ENCODE assay signal across 8 cellular contexts in genomic region chr12:51246254-51246853, GRCh38. TPM values are rescaled to one million over a fixed set of nuclear protein-coding genes. Genes with fewer than 3 reads are reported as not detected.
DNase-seq lines count a peak whose midpoint lies in the region; ATAC-seq lines count a peak whose summit lies in the region.

No MANE protein-coding gene starts in this region.

- H2BK120ac ChIP-seq in neuronal stem cell (ENCODE audit: low read depth, low read length), result no peak overlapping the region

- H2BK15ac ChIP-seq in neuronal stem cell (ENCODE audit: low read length), result no peak overlapping the region

- H3K4me1 ChIP-seq in neuronal stem cell (ENCODE audit: control insufficient read depth in 2 of 2, insufficient read depth in 1 of 2, low read depth in 1 of 2, low read length in 2 of 2), result peaks cover 2 to 8% of the 10 kb centered on the region in 2 donors

- peak overlapping the region; percentile 84 for H3K27ac Mint-ChIP-seq in activated naive CD8-positive, alpha-beta T cell treated with anti-CD3 and anti-CD28 coated beads, Interleukin-2, amount 10 ng/mL, durations not matched to agents 7 days and 5 days

- H3K18ac ChIP-seq in neuronal stem cell (ENCODE audit: low read length), result no peak overlapping the region

- no peak overlapping the region for H3K23ac ChIP-seq in neuronal stem cell (ENCODE audit: low read depth, low read length, poor library complexity)

- H3K4me3 ChIP-seq in neuronal stem cell (ENCODE audit: low read length in 2 of 2), result no peak overlapping the region

- no peak overlapping the region for H3K4me2 ChIP-seq in neuronal stem cell (ENCODE audit: insufficient read depth, low read length, poor library complexity, severe bottlenecking)

- no peaks in the 10 kb centered on the region for H3K27me3 ChIP-seq in neuronal stem cell (ENCODE audit: control insufficient read depth in 3 of 3, insufficient read depth in 3 of 3, low read depth in 1 of 3, low read length in 3 of 3)

- H3K9me3 Mint-ChIP-seq in activated naive CD8-positive, alpha-beta T cell treated with anti-CD3 and anti-CD28 coated beads, Interleukin-2, amount 10 ng/mL, durations not matched to agents 7 days and 5 days, result no peaks in the 10 kb centered on the region

- no peak overlapping the region for H2BK12ac ChIP-seq in neuronal stem cell (ENCODE audit: low read length)

- peaks cover 14 to 35% of the 10 kb centered on the region in 2 donors for H3K36me3 ChIP-seq in neuronal stem cell (replicated peaks in 1 of 2; ENCODE audit: control insufficient read depth in 2 of 2, insufficient read depth in 2 of 2, low read length in 2 of 2)

- H3K4me3 Mint-ChIP-seq in activated naive CD8-positive, alpha-beta T cell treated with anti-CD3 and anti-CD28 coated beads, Interleukin-2, amount 10 ng/mL, durations not matched to agents 7 days and 5 days, result peak overlapping the region; percentile 65

- peak; percentile 57 for DNase-seq in GM03348 (ENCODE audit: low spot score)
- DNase-seq in NCI-H2227 (lab: John Stamatoyannopoulos, UW; ENCODE audit: unreplicated experiment), result peak; percentile 47
- no peak for DNase-seq in activated naive CD8-positive, alpha-beta T cell treated with anti-CD3 and anti-CD28 coated beads, Interleukin-2, amount 10 ng/mL, durations not matched to agents 7 days and 5 days
- DNase-seq in left colon, result no peak
- DNase-seq in neuronal stem cell (ENCODE audit: low spot score), result no peak
- no peak for DNase-seq in islet precursor cell

- H4K8ac ChIP-seq in neuronal stem cell (ENCODE audit: low read depth, low read length), result no peak overlapping the region

- H3K9me3 ChIP-seq in neuronal stem cell (replicated peaks in 1 of 2; ENCODE audit: control insufficient read depth in 2 of 2, insufficient read depth in 1 of 2, low read depth in 1 of 2, low read length in 2 of 2), result peaks cover 0 to 1% of the 10 kb centered on the region in 2 donors

- H2AK5ac ChIP-seq in neuronal stem cell (ENCODE audit: low read depth, low read length), result no peak overlapping the region

- peaks cover 2% of the 10 kb centered on the region for H3K79me1 ChIP-seq in neuronal stem cell (ENCODE audit: low read depth, low read length)

- H2AFZ ChIP-seq in neuronal stem cell (ENCODE audit: low read length), result no peak overlapping the region

- H3K27me3 Mint-ChIP-seq in activated naive CD8-positive, alpha-beta T cell treated with anti-CD3 and anti-CD28 coated beads, Interleukin-2, amount 10 ng/mL, durations not matched to agents 7 days and 5 days, result no peaks in the 10 kb centered on the region

- peaks cover 17% of the 10 kb centered on the region for H3K36me3 Mint-ChIP-seq in activated naive CD8-positive, alpha-beta T cell treated with anti-CD3 and anti-CD28 coated beads, Interleukin-2, amount 10 ng/mL, durations not matched to agents 7 days and 5 days

- WGBS in neuronal stem cell (ENCODE audit: extremely low coverage in 2 of 2, insufficient read length in 2 of 2, insufficient replicate concordance in 1 of 2), 2 donors, result 100% methylated on average over 4 of the region's 7 CpGs; no CpG with 5 or more reads in 1 of the 2 donors

- H4K91ac ChIP-seq in neuronal stem cell (ENCODE audit: low read depth, low read length, poor library complexity), result no peak overlapping the region

- H3K14ac ChIP-seq in neuronal stem cell (ENCODE audit: low read length), result no peak overlapping the region

- no peak overlapping the region for H3K4ac ChIP-seq in neuronal stem cell (ENCODE audit: low read length)

- intact Hi-C loops in left colon (cut with DNase I, micrococcal nuclease), result no loop called here

- H3K4me1 Mint-ChIP-seq in activated naive CD8-positive, alpha-beta T cell treated with anti-CD3 and anti-CD28 coated beads, Interleukin-2, amount 10 ng/mL, durations not matched to agents 7 days and 5 days, result peaks cover 38% of the 10 kb centered on the region

- no peak overlapping the region for H3K27ac ChIP-seq in neuronal stem cell (replicated peaks; ENCODE audit: low read length)

- POLR2A ChIA-PET in activated naive CD8-positive, alpha-beta T cell treated with anti-CD3 and anti-CD28 coated beads, Interleukin-2, amount 10 ng/mL, durations not matched to agents 7 days and 5 days (lab: Charles Lee), result interaction anchor here (0.6 to 0.9 kb wide), 2 partner anchors 94 to 577 kb away, joined by 3 to 4 read pairs; no protein-coding TSS in a partner anchor

- no peak overlapping the region for H2BK5ac ChIP-seq in neuronal stem cell (ENCODE audit: low read length)

- no peak overlapping the region for H3K9ac ChIP-seq in neuronal stem cell (ENCODE audit: low read depth, low read length, poor library complexity)

- peak; percentile 85 for ATAC-seq in activated naive CD8-positive, alpha-beta T cell treated with anti-CD3 and anti-CD28 coated beads, Interleukin-2, amount 10 ng/mL, durations not matched to agents 7 days and 5 days (ENCODE audit: low read depth)
- ATAC-seq in left colon, result peak; percentile 72
- ATAC-seq in GM21825 (IDR thresholded peaks at IDR 0.05; ENCODE audit: unreplicated experiment), result no peak
- ATAC-seq in GM19351 (IDR thresholded peaks at IDR 0.05; ENCODE audit: unreplicated experiment), result no peak

RNA-seq across cellular contexts. Expression of gene DAZAP2, which starts 7.7 kb away (rescaled TPM):
- 100 to 1,000 TPM; 237 to 249 TPM for total RNA-seq in activated naive CD8-positive, alpha-beta T cell treated with anti-CD3 and anti-CD28 coated beads, Interleukin-2, amount 10 ng/mL, durations not matched to agents 7 days and 5 days
- 100 to 1,000 TPM; 300 to 304 TPM for total RNA-seq in left colon
- 102 TPM for polyA plus RNA-seq in neuronal stem cell (2013, experiment 1 of 2)
- 103 TPM for polyA plus RNA-seq in neuronal stem cell (2013, experiment 2 of 2)

RNA-seq across cellular contexts. Expression of gene SMAGP, which starts 23.9 kb away (rescaled TPM):
- 1 to 10 TPM; 4.1 to 5.6 TPM for total RNA-seq in activated naive CD8-positive, alpha-beta T cell treated with anti-CD3 and anti-CD28 coated beads, Interleukin-2, amount 10 ng/mL, durations not matched to agents 7 days and 5 days
- total RNA-seq in left colon, result 100 to 1,000 TPM in 1 of 2 donors, 10 to 100 TPM in 1; 77.3 to 102 TPM
- polyA plus RNA-seq in neuronal stem cell (2013, experiment 1 of 2), result 8.4 TPM
- polyA plus RNA-seq in neuronal stem cell (2013, experiment 2 of 2), result 8.1 TPM

RNA-seq across cellular contexts. Expression of gene POU6F1, which starts 28.5 kb away (rescaled TPM):
- 10 to 100 TPM; 20.6 to 21.8 TPM for total RNA-seq in activated naive CD8-positive, alpha-beta T cell treated with anti-CD3 and anti-CD28 coated beads, Interleukin-2, amount 10 ng/mL, durations not matched to agents 7 days and 5 days
- total RNA-seq in left colon, result 1 to 10 TPM; 6.3 to 6.9 TPM
- 3.0 TPM for polyA plus RNA-seq in neuronal stem cell (2013, experiment 1 of 2)
- 2.9 TPM for polyA plus RNA-seq in neuronal stem cell (2013, experiment 2 of 2)

Comparison
In these comparisons a context has a peak if more than half of its experiments do, and no peak if none do; other contexts are left out.
1. DNase-seq: peak in GM03348 (single experiment) and NCI-H2227 (single experiment); none in activated naive CD8-positive, alpha-beta T cell treated with anti-CD3 and anti-CD28 coated beads, Interleukin-2, amount 10 ng/mL, durations not matched to agents 7 days and 5 days (single experiment), left colon (0 of 2), neuronal stem cell (single experiment) and islet precursor cell (single experiment).
2. ATAC-seq: peak in activated naive CD8-positive, alpha-beta T cell treated with anti-CD3 and anti-CD28 coated beads, Interleukin-2, amount 10 ng/mL, durations not matched to agents 7 days and 5 days (single experiment) and left colon (single experiment); none in GM21825 (single experiment) and GM19351 (single experiment).
3. RNA of gene SMAGP, which starts 23.9 kb away (total RNA-seq): 77.3 to 102 TPM in left colon; 4.1 to 5.6 TPM in activated naive CD8-positive, alpha-beta T cell treated with anti-CD3 and anti-CD28 coated beads, Interleukin-2, amount 10 ng/mL, durations not matched to agents 7 days and 5 days; every median in the first group is over 10 times any median in the second.